Comparison of ENCODE assay signal across 10 cellular contexts in the genomic region with DNA sequence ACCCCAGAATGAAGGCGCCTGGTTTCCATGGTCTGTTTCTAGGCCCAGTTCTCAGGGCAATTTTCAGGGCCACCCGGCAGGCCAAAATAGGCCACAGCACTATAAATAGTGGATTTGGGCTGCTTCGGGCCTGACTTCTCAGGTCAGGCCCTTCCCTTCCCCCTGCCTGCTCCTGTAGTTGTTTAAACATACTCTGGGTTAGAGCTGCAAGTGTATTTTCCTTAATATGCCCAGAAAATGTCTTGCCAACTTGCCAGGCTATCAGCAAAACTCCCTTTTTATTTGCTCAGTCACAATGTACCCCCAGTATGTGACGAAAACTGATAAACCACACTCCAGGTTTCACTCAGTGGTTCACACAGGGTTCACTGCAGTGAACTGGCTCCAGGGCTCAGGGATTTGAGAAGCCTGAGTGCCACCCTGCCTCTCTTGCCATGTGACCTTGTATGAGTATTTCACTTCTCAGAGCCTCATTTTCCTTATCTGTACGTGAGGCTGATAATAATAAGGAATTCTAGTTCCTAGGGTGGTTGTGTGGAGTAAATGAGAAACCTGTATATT.
DNase-seq lines count a peak whose midpoint lies in the region; ATAC-seq and TF ChIP-seq lines count a peak whose summit lies in the region.
"Had no signal": no experiment of that assay in that cellular context is flagged by ENCODE, and none has a peak within 500 bp of the region (broad histone marks: within the 10 kb centered on the region; RNA-seq: fewer than 3 reads in every experiment).

No MANE protein-coding gene starts in this region.

- peak overlapping the region; percentile 3 to 41; a peak in 1 of 4 replicates for H4K8ac ChIP-seq in IMR-90 (ENCODE audit: low read depth in 2 of 2, low read length in 2 of 2)

- peaks cover 0 to 4% of the 10 kb centered on the region in 2 donors for H3K36me3 Mint-ChIP-seq in CD4-positive, alpha-beta memory T cell

- H3K56ac ChIP-seq in IMR-90 (ENCODE audit: extremely low read depth, insufficient read depth, low read length), result no peak overlapping the region

- no peak for TF ChIP-seq RAD21 in IMR-90 (IDR thresholded peaks at IDR 0.05; ENCODE audit: low read length)

- H2AFZ ChIP-seq in IMR-90 (replicated peaks; ENCODE audit: low read length, poor library complexity), result no peak overlapping the region

- H3K4me3 ChIP-seq in IMR-90 (ENCODE audit: insufficient read depth, low read depth, low read length) (no peak overlapping the region), psoas muscle (no peak overlapping the region), upper lobe of left lung (no peak overlapping the region), lower leg skin (ENCODE audit: low read depth, poor library complexity, severe bottlenecking) (no peak overlapping the region)
- no peak overlapping the region for H3K4me3 ChIP-seq in CD4-positive, alpha-beta memory T cell (ENCODE audit: low read length in 2 of 2)
- H3K4me3 ChIP-seq: ascending aorta had no signal

- ATAC-seq in GM18873 (IDR thresholded peaks at IDR 0.05; ENCODE audit: low FRiP score, unreplicated experiment) (peak; percentile 63), IMR-90 (ENCODE audit: low read depth) (no peak), Right ventricle myocardium superior (ENCODE audit: poor library complexity) (peak; percentile 76), psoas muscle (peak in 3 of 4 donors; percentile 63 to 69 (median 63)), HG03442 (IDR thresholded peaks at IDR 0.05; ENCODE audit: unreplicated experiment) (no peak), upper lobe of left lung (ENCODE audit: low FRiP score in 2 of 2) (no peak)

- no peak for DNase-seq in IMR-90
- DNase-seq in Right ventricle myocardium superior, result no peak
- DNase-seq in psoas muscle, result no peak
- no peak for DNase-seq in CD4-positive, alpha-beta memory T cell
- DNase-seq in upper lobe of left lung, result no peak
- DNase-seq in lower leg skin (ENCODE audit: low spot score in 2 of 2), result no peak
- DNase-seq: NCI-H2171 had no signal

- H2AK9ac ChIP-seq in IMR-90 (replicated peaks; ENCODE audit: low read depth, low read length, poor library complexity), result no peak overlapping the region

- H3K36me3 ChIP-seq in IMR-90 (ENCODE audit: control insufficient read depth, insufficient read depth, low read length) (no peaks in the 10 kb centered on the region), psoas muscle (ENCODE audit: insufficient read depth in 1 of 2, low read depth in 1 of 2) (no peaks in the 10 kb centered on the region), upper lobe of left lung (no peaks in the 10 kb centered on the region)
- H3K36me3 ChIP-seq in CD4-positive, alpha-beta memory T cell (ENCODE audit: insufficient read depth, low read length), result no peaks in the 10 kb centered on the region
- H3K36me3 ChIP-seq: ascending aorta had no signal

- H3K18ac ChIP-seq in IMR-90 (ENCODE audit: low read depth, low read length), result no peak overlapping the region; the same call in 1 of the 2 replicates

- dilution Hi-C loops in IMR-90 (cut with HindIII; ENCODE audit: low sequenced_read_pairs, unreplicated experiment), result no loop called here

- H3K4ac ChIP-seq in IMR-90 (ENCODE audit: low read depth, low read length), result peak overlapping the region; percentile 10; the same call in 1 of the 2 replicates

- no peak overlapping the region for H2BK5ac ChIP-seq in IMR-90 (ENCODE audit: low read depth, low read length, poor library complexity, severe bottlenecking)

- no peak for TF ChIP-seq POLR2A in IMR-90 (IDR thresholded peaks at IDR 0.05; ENCODE audit: low read depth, low read length)
- TF ChIP-seq POLR2A in upper lobe of left lung (IDR thresholded peaks at IDR 0.05), result no peak
- TF ChIP-seq POLR2A in lower leg skin (IDR thresholded peaks at IDR 0.05), result no peak

- no peak overlapping the region for H4K5ac ChIP-seq in IMR-90 (ENCODE audit: low read depth, low read length)

- BruUV-seq in IMR-90 (replicated peaks; lab: Mats Ljungman, UMichigan), result no TSS peak

- POLR2A ChIA-PET in IMR-90 (lab: Charles Lee; ENCODE audit: unreplicated experiment), result no interaction called here
- POLR2A ChIA-PET in CD4-positive, alpha-beta memory T cell (lab: Charles Lee; ENCODE audit: partially characterized antibody), result no interaction called here

- no peak overlapping the region for H3K4me3 Mint-ChIP-seq in CD4-positive, alpha-beta memory T cell

- 0 out of 2 replicates have a peak overlapping the region, but pooled peaks have one; percentile 3 for H2AK5ac ChIP-seq in IMR-90 (ENCODE audit: low read depth, low read length)

- CTCF ChIA-PET in IMR-90 (lab: Yijun Ruan, JAX), result no interaction called here
- CTCF ChIA-PET in CD4-positive, alpha-beta memory T cell (lab: Charles Lee; ENCODE audit: partially characterized antibody), result no interaction called here

- no CpG with 5 or more reads among the region's 5 CpGs for WGBS in IMR-90 (ENCODE audit: extremely low coverage in 2 of 2, insufficient read length in 1 of 2), 2 experiments
- 36 to 65% (median 38%) methylated on average over 5 of the region's 5 CpGs for WGBS in psoas muscle, 3 donors
- 48 to 68% methylated on average over 5 of the region's 5 CpGs for WGBS in upper lobe of left lung, 2 donors
- WGBS in lower leg skin, 2 donors, result 75 to 81% methylated on average over 5 of the region's 5 CpGs

- H3K27me3 ChIP-seq in IMR-90 (ENCODE audit: control insufficient read depth, insufficient read depth, low read length), result no peaks in the 10 kb centered on the region
- no peaks in the 10 kb centered on the region for H3K27me3 ChIP-seq in psoas muscle (ENCODE audit: insufficient read depth in 3 of 3, low read length in 2 of 3)
- no peaks in the 10 kb centered on the region for H3K27me3 ChIP-seq in CD4-positive, alpha-beta memory T cell (ENCODE audit: insufficient read depth, low read length)
- H3K27me3 ChIP-seq in upper lobe of left lung, result no peaks in the 10 kb centered on the region
- H3K27me3 ChIP-seq: ascending aorta had no signal

- H4K91ac ChIP-seq in IMR-90 (ENCODE audit: insufficient read depth, low read depth, low read length), result peak overlapping the region; percentile 6; the same call in 1 of the 2 replicates

- no peak overlapping the region for H2BK15ac ChIP-seq in IMR-90 (ENCODE audit: low read depth, low read length)

- 0 out of 2 replicates have a peak overlapping the region, but pooled peaks have one; percentile 12 for H2BK120ac ChIP-seq in IMR-90 (ENCODE audit: low read depth, low read length)

- peaks cover 5 to 22% (median 12%) of the 10 kb centered on the region in 8 donors for H3K9me3 Mint-ChIP-seq in CD4-positive, alpha-beta memory T cell

- no peak overlapping the region for H3K4me2 ChIP-seq in IMR-90 (ENCODE audit: low read depth, low read length)

- peak overlapping the region; percentile 48; the same call in 1 of the 2 replicates for H2BK20ac ChIP-seq in IMR-90 (ENCODE audit: low read depth, low read length)

- TF ChIP-seq CTCF in IMR-90 (conservative IDR thresholded peaks at IDR 0.05; ENCODE audit: low read depth, low read length) (no peak), psoas muscle (IDR thresholded peaks at IDR 0.05) (no peak), upper lobe of left lung (IDR thresholded peaks at IDR 0.05) (no peak), lower leg skin (IDR thresholded peaks at IDR 0.05) (no peak)

- H3K27me3 Mint-ChIP-seq in CD4-positive, alpha-beta memory T cell, result no peaks in the 10 kb centered on the region

- H3K27ac Mint-ChIP-seq in CD4-positive, alpha-beta memory T cell, result peak overlapping the region in 1 of 7 donors; percentile 26

- no peak for TF ChIP-seq EP300 in upper lobe of left lung (IDR thresholded peaks at IDR 0.05)

- peaks cover 8% of the 10 kb centered on the region for H3K9me1 ChIP-seq in IMR-90 (ENCODE audit: insufficient read depth, low read length)

- peaks cover 12 to 22% (median 16%) of the 10 kb centered on the region in 4 donors for H3K4me1 Mint-ChIP-seq in CD4-positive, alpha-beta memory T cell

- no peak overlapping the region for H3K27ac ChIP-seq in IMR-90 (ENCODE audit: insufficient read depth, low read length)
- peak overlapping the region; percentile 91 for H3K27ac ChIP-seq in psoas muscle
- no peak overlapping the region for H3K27ac ChIP-seq in CD4-positive, alpha-beta memory T cell (ENCODE audit: low read depth, low read length)
- peak overlapping the region in 2 of 4 donors; percentile 14 to 43 for H3K27ac ChIP-seq in upper lobe of left lung

- peaks cover 8% of the 10 kb centered on the region for H3K9me3 ChIP-seq in IMR-90 (ENCODE audit: control insufficient read depth, insufficient read depth, low read length)
- peaks cover 1% of the 10 kb centered on the region for H3K9me3 ChIP-seq in psoas muscle
- no peaks in the 10 kb centered on the region for H3K9me3 ChIP-seq in CD4-positive, alpha-beta memory T cell (ENCODE audit: control insufficient read depth in 1 of 2, low read length in 2 of 2)
- peaks cover 0 to 7% (median 0%) of the 10 kb centered on the region in 4 donors for H3K9me3 ChIP-seq in upper lobe of left lung
- H3K9me3 ChIP-seq: ascending aorta had no signal

- H3K23ac ChIP-seq in IMR-90 (ENCODE audit: low read depth, low read length), result no peak overlapping the region

- H3K4me1 ChIP-seq in IMR-90 (ENCODE audit: control insufficient read depth, insufficient read depth, low read length) (peaks cover 13% of the 10 kb centered on the region), psoas muscle (peaks cover 42% of the 10 kb centered on the region), upper lobe of left lung (peaks cover 3 to 22% (median 11%) of the 10 kb centered on the region in 4 donors)
- peaks cover 15% of the 10 kb centered on the region for H3K4me1 ChIP-seq in CD4-positive, alpha-beta memory T cell (ENCODE audit: insufficient read depth, low read length)

- in situ Hi-C loops in IMR-90 (cut with MboI; ENCODE audit: low sequenced_read_pairs), result no loop called here

- no peak overlapping the region for H3K14ac ChIP-seq in IMR-90 (replicated peaks; ENCODE audit: low read depth, low read length)

- no peaks in the 10 kb centered on the region for H3K79me1 ChIP-seq in IMR-90 (ENCODE audit: low read depth in 1 of 2, low read length in 2 of 2)

- no peaks in the 10 kb centered on the region; the same call in 1 of the 2 replicates for H4K20me1 ChIP-seq in IMR-90 (ENCODE audit: insufficient read depth, low read length)

- H3K9ac ChIP-seq in IMR-90 (ENCODE audit: low read depth, low read length), result no peak overlapping the region

- intact Hi-C loops in IMR-90 (cut with micrococcal nuclease), result loop anchor here (5.0 kb wide), 1 partner anchor 56 kb away; no protein-coding TSS in a partner anchor
- intact Hi-C loops in Right ventricle myocardium superior (cut with DNase I), result no loop called here
- intact Hi-C loops in psoas muscle (cut with DNase I), result loop anchor here (5.0 to 10.0 kb wide), 2 partner anchors 53 to 91 kb away; partner anchors contain the start of genes IQCK (in 1 of the 2) and KNOP1 (in 1 of the 2)
- intact Hi-C loops in CD4-positive, alpha-beta memory T cell (cut with micrococcal nuclease), result no loop called here
- intact Hi-C loops in lower leg skin (cut with DNase I; ENCODE audit: low total_unique reads), result no loop called here

TF ChIP-seq in IMR-90, 13 proteins besides CTCF, POLR2A, EP300 and RAD21 (continues in another document):
- TF ChIP-seq SMC3 (IDR thresholded peaks at IDR 0.05; ENCODE audit: low read depth, low read length), result no peak

Comparison
In these comparisons a context has a peak if more than half of its experiments do, and no peak if none do; other contexts are left out.
1. ATAC-seq: peak in GM18873 (single experiment), Right ventricle myocardium superior (single experiment) and psoas muscle (3 of 4); none in IMR-90 (single experiment), HG03442 (single experiment) and upper lobe of left lung (0 of 2).
2. intact Hi-C loops: an anchor here in IMR-90 (5.0 kb wide) and psoas muscle (5.0 to 10.0 kb wide); none called in Right ventricle myocardium superior, CD4-positive, alpha-beta memory T cell and lower leg skin.